Comparison of ENCODE assay signal across 25 cellular contexts in the genomic region with DNA sequence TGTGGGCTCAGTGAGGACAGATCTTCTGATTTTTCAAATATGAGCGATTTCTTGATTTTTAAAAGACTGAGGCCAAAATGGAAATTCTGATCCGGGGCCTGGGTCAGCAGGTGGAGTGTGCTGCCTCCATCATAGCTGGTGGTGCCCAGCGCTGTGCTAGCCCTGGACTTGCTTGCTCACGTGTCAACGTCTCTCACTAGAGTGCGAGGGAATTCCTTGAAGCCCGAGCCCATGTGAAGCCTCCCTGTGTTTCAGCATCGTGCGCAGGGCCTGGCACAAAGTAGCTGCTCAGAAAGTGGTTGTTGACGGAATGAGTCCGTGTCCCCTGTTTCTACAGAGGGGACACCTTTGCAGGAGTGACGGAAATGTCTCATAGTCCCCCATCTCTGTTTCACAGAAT. TPM values are rescaled to one million over a fixed set of nuclear protein-coding genes. Genes with fewer than 3 reads are reported as not detected.
DNase-seq lines count a peak whose midpoint lies in the region; ATAC-seq lines count a peak whose summit lies in the region.
"Had no signal": no experiment of that assay in that cellular context is flagged by ENCODE, and none has a peak within 500 bp of the region (broad histone marks: within the 10 kb centered on the region; RNA-seq: fewer than 3 reads in every experiment).

No MANE protein-coding gene starts in this region.

- no peaks in the 10 kb centered on the region for H3K4me1 ChIP-seq in mesendoderm (ENCODE audit: control insufficient read depth, low read depth, low read length)

- intact Hi-C loops in activated CD4-positive, alpha-beta memory T cell treated with anti-CD3 and anti-CD28 coated beads for 36 hours (cut with micrococcal nuclease) = loop anchor here (5.0 to 10.0 kb wide), 3 partner anchors 143 to 239 kb away; a partner anchor contains a TSS

- no peak overlapping the region for H3K4me3 Mint-ChIP-seq in activated CD4-positive, alpha-beta memory T cell treated with anti-CD3 and anti-CD28 coated beads for 36 hours
- no peak overlapping the region for H3K4me3 Mint-ChIP-seq in activated CD4-positive, alpha-beta memory T cell treated with anti-CD3 and anti-CD28 coated beads, Interleukin-2, amount 10 ng/mL, durations not matched to agents 7 days and 5 days
- peak overlapping the region; percentile 81 for H3K4me3 Mint-ChIP-seq in T-helper 17 cell
- H3K4me3 Mint-ChIP-seq in effector memory CD8-positive, alpha-beta T cell = peak overlapping the region; percentile 81 to 84
- H3K4me3 Mint-ChIP-seq in stimulated activated memory B cell treated with anti-CD40 and anti-IgM and Interleukin-4, amounts not matched to agents 10 μg/mL and 1 μg/mL and 100 μg/mL, for 72 hours = no peak overlapping the region
- H3K4me3 Mint-ChIP-seq: HFFc6 had no signal

- H3K27me3 Mint-ChIP-seq in activated CD4-positive, alpha-beta memory T cell treated with anti-CD3 and anti-CD28 coated beads for 36 hours = peaks cover 2% of the 10 kb centered on the region
- H3K27me3 Mint-ChIP-seq in activated CD4-positive, alpha-beta memory T cell treated with anti-CD3 and anti-CD28 coated beads, Interleukin-2, amount 10 ng/mL, durations not matched to agents 7 days and 5 days = peaks cover 3% of the 10 kb centered on the region
- H3K27me3 Mint-ChIP-seq in T-helper 17 cell = no peaks in the 10 kb centered on the region
- H3K27me3 Mint-ChIP-seq in effector memory CD8-positive, alpha-beta T cell = no peaks in the 10 kb centered on the region
- no peaks in the 10 kb centered on the region for H3K27me3 Mint-ChIP-seq in stimulated activated memory B cell treated with anti-CD40 and anti-IgM and Interleukin-4, amounts not matched to agents 10 μg/mL and 1 μg/mL and 100 μg/mL, for 72 hours

- H3K36me3 ChIP-seq in mesendoderm (ENCODE audit: control insufficient read depth, insufficient read depth, low read length) = no peaks in the 10 kb centered on the region
- H3K36me3 ChIP-seq: BLaER1 had no signal

- H3K27ac ChIP-seq in mesendoderm (ENCODE audit: low read depth, low read length) = no peak overlapping the region
- H3K27ac ChIP-seq: BLaER1, epithelial cell of prostate, HL-60 had no signal

- no peak overlapping the region for H2BK120ac ChIP-seq in mesendoderm (ENCODE audit: low read depth, low read length)

- H3K27me3 ChIP-seq in mesendoderm (ENCODE audit: insufficient read depth, low read length, poor library complexity) = no peaks in the 10 kb centered on the region
- H3K27me3 ChIP-seq: BLaER1 had no signal

- H3K27ac Mint-ChIP-seq in activated CD4-positive, alpha-beta memory T cell treated with anti-CD3 and anti-CD28 coated beads for 36 hours = peak overlapping the region; percentile 69
- H3K27ac Mint-ChIP-seq in activated CD4-positive, alpha-beta memory T cell treated with anti-CD3 and anti-CD28 coated beads, Interleukin-2, amount 10 ng/mL, durations not matched to agents 7 days and 5 days = no peak overlapping the region
- H3K27ac Mint-ChIP-seq in T-helper 17 cell = peak overlapping the region; percentile 93
- peak overlapping the region; percentile 92 to 94 for H3K27ac Mint-ChIP-seq in effector memory CD8-positive, alpha-beta T cell
- peak overlapping the region; percentile 68 for H3K27ac Mint-ChIP-seq in stimulated activated memory B cell treated with anti-CD40 and anti-IgM and Interleukin-4, amounts not matched to agents 10 μg/mL and 1 μg/mL and 100 μg/mL, for 72 hours
- H3K27ac Mint-ChIP-seq: HFFc6 had no signal

- no peaks in the 10 kb centered on the region for H3K79me2 ChIP-seq in mesendoderm (ENCODE audit: control insufficient read depth, insufficient read depth, low read length)

- no peaks in the 10 kb centered on the region for H3K9me3 ChIP-seq in T-helper 17 cell (ENCODE audit: control insufficient read depth, low read length, poor library complexity, severe bottlenecking)
- H3K9me3 ChIP-seq: BLaER1 had no signal

- POLR2A ChIA-PET in activated CD4-positive, alpha-beta memory T cell treated with anti-CD3 and anti-CD28 coated beads for 36 hours (lab: Charles Lee) = interaction anchor here (0.6 to 3.2 kb wide), 2 partner anchors 10 to 65 kb away, joined by 3 to 24 read pairs; no protein-coding TSS in a partner anchor
- POLR2A ChIA-PET in activated CD4-positive, alpha-beta memory T cell treated with anti-CD3 and anti-CD28 coated beads, Interleukin-2, amount 10 ng/mL, durations not matched to agents 7 days and 5 days (lab: Charles Lee) = interaction anchor here (4.0 kb wide), 1 partner anchor 66 kb away, joined by 59 read pairs; no protein-coding TSS in a partner anchor

- WGBS in mesendoderm (ENCODE audit: extremely low coverage, insufficient coverage, low lambda C conversion rate) = no CpG with 5 or more reads among the region's 12 CpGs

- no peak overlapping the region for H2BK15ac ChIP-seq in mesendoderm (replicated peaks; ENCODE audit: low read depth)

- no peaks in the 10 kb centered on the region for H3K79me1 ChIP-seq in mesendoderm (ENCODE audit: low read length)

- H3K4me3 ChIP-seq in mesendoderm (ENCODE audit: low read length) = no peak overlapping the region
- H3K4me3 ChIP-seq: BLaER1, lung had no signal

- peaks cover 7% of the 10 kb centered on the region for H3K36me3 Mint-ChIP-seq in activated CD4-positive, alpha-beta memory T cell treated with anti-CD3 and anti-CD28 coated beads for 36 hours
- H3K36me3 Mint-ChIP-seq in activated CD4-positive, alpha-beta memory T cell treated with anti-CD3 and anti-CD28 coated beads, Interleukin-2, amount 10 ng/mL, durations not matched to agents 7 days and 5 days (ENCODE audit: low read depth) = no peaks in the 10 kb centered on the region
- no peaks in the 10 kb centered on the region for H3K36me3 Mint-ChIP-seq in T-helper 17 cell (ENCODE audit: low read depth)
- H3K36me3 Mint-ChIP-seq in effector memory CD8-positive, alpha-beta T cell (ENCODE audit: insufficient read depth) = peaks cover 15% of the 10 kb centered on the region
- no peaks in the 10 kb centered on the region for H3K36me3 Mint-ChIP-seq in stimulated activated memory B cell treated with anti-CD40 and anti-IgM and Interleukin-4, amounts not matched to agents 10 μg/mL and 1 μg/mL and 100 μg/mL, for 72 hours

- H3K18ac ChIP-seq in mesendoderm (ENCODE audit: low read length) = no peak overlapping the region

- H4K5ac ChIP-seq in mesendoderm (ENCODE audit: low read length) = no peak overlapping the region

- CTCF ChIA-PET in activated CD4-positive, alpha-beta memory T cell treated with anti-CD3 and anti-CD28 coated beads for 36 hours (lab: Charles Lee) = interaction anchor here (0.6 to 2.3 kb wide), 4 partner anchors 28 to 140 kb away, joined by 3 to 6 read pairs (median 4); no protein-coding TSS in a partner anchor
- CTCF ChIA-PET in activated CD4-positive, alpha-beta memory T cell treated with anti-CD3 and anti-CD28 coated beads, Interleukin-2, amount 10 ng/mL, durations not matched to agents 7 days and 5 days (lab: Charles Lee) = interaction anchor here (2.0 kb wide), 1 partner anchor 65 kb away, joined by 7 read pairs; no protein-coding TSS in a partner anchor

- no peak overlapping the region for H3K23ac ChIP-seq in mesendoderm (ENCODE audit: low read length)

- no peak overlapping the region for H2AK5ac ChIP-seq in mesendoderm (ENCODE audit: low read length)

- peaks cover 67% of the 10 kb centered on the region for H3K4me1 Mint-ChIP-seq in activated CD4-positive, alpha-beta memory T cell treated with anti-CD3 and anti-CD28 coated beads for 36 hours (ENCODE audit: low read depth)
- peaks cover 63% of the 10 kb centered on the region for H3K4me1 Mint-ChIP-seq in activated CD4-positive, alpha-beta memory T cell treated with anti-CD3 and anti-CD28 coated beads, Interleukin-2, amount 10 ng/mL, durations not matched to agents 7 days and 5 days
- peaks cover 61% of the 10 kb centered on the region for H3K4me1 Mint-ChIP-seq in T-helper 17 cell
- peaks cover 65 to 77% of the 10 kb centered on the region in 2 donors for H3K4me1 Mint-ChIP-seq in effector memory CD8-positive, alpha-beta T cell (ENCODE audit: low read depth in 2 of 2)
- peaks cover 59% of the 10 kb centered on the region for H3K4me1 Mint-ChIP-seq in stimulated activated memory B cell treated with anti-CD40 and anti-IgM and Interleukin-4, amounts not matched to agents 10 μg/mL and 1 μg/mL and 100 μg/mL, for 72 hours

- H2BK5ac ChIP-seq in mesendoderm (ENCODE audit: low read length) = no peak overlapping the region

- no peak overlapping the region for H3K4me2 ChIP-seq in mesendoderm (ENCODE audit: low read length)

- DNase-seq in activated CD4-positive, alpha-beta memory T cell treated with anti-CD3 and anti-CD28 coated beads for 36 hours = no peak
- DNase-seq in activated CD4-positive, alpha-beta memory T cell treated with anti-CD3 and anti-CD28 coated beads, Interleukin-2, amount 10 ng/mL, durations not matched to agents 7 days and 5 days = no peak
- DNase-seq in T-helper 17 cell (no peak), EL (no peak), mesendoderm (no peak), iPS-NIHi7 (ENCODE audit: extremely low spot score) (no peak)
- no peak for DNase-seq in effector memory CD8-positive, alpha-beta T cell
- DNase-seq: activated CD4-positive, alpha-beta T cell treated with anti-CD3 and anti-CD28 coated beads, Interleukin-2, amount 50 U/mL, for 1 hour; activated T-cell treated with anti-CD3 and anti-CD28 coated beads, Interleukin-2, amount 50 U/mL, for 1 hour; dermis blood vessel endothelial cell; foreskin melanocyte; GDM1; HFFc6; hippocampal formation; islet precursor cell; NCI-H1417 treated with DMSO at 0.1 percent for 48 hours; NCI-H2171; NCI-H524 treated with DMSO at 0.1 percent for 48 hours; stimulated activated CD4-positive, alpha-beta T cell treated with anti-CD3 and anti-CD28 coated beads, Interleukin-4, amount 100 ng/mL, for 4 hours; substantia nigra had no signal

- H3K56ac ChIP-seq in mesendoderm (ENCODE audit: low read length) = no peak overlapping the region

- H3K9me3 Mint-ChIP-seq in activated CD4-positive, alpha-beta memory T cell treated with anti-CD3 and anti-CD28 coated beads for 36 hours = no peaks in the 10 kb centered on the region
- H3K9me3 Mint-ChIP-seq in activated CD4-positive, alpha-beta memory T cell treated with anti-CD3 and anti-CD28 coated beads, Interleukin-2, amount 10 ng/mL, durations not matched to agents 7 days and 5 days = no peaks in the 10 kb centered on the region
- H3K9me3 Mint-ChIP-seq in effector memory CD8-positive, alpha-beta T cell = no peaks in the 10 kb centered on the region
- H3K9me3 Mint-ChIP-seq in stimulated activated memory B cell treated with anti-CD40 and anti-IgM and Interleukin-4, amounts not matched to agents 10 μg/mL and 1 μg/mL and 100 μg/mL, for 72 hours = no peaks in the 10 kb centered on the region
- H3K9me3 Mint-ChIP-seq: HFFc6 had no signal

- no peak for ATAC-seq in T-helper 17 cell
- ATAC-seq in effector memory CD8-positive, alpha-beta T cell (replicated peaks) = no peak
- no peak for ATAC-seq in stimulated activated memory B cell treated with anti-CD40 and anti-IgM and Interleukin-4, amounts not matched to agents 10 μg/mL and 1 μg/mL and 100 μg/mL, for 72 hours

- no peak overlapping the region for H3K4ac ChIP-seq in mesendoderm (ENCODE audit: low read depth, low read length)

- H4K8ac ChIP-seq in mesendoderm (ENCODE audit: low read depth, low read length) = no peak overlapping the region

- no peak overlapping the region for H3K9ac ChIP-seq in mesendoderm (ENCODE audit: low read length)
- H3K9ac ChIP-seq: BLaER1 had no signal

RNA-seq across cellular contexts. Expression of a gene that starts 50.5 kb away (rescaled TPM):
- total RNA-seq in activated CD4-positive, alpha-beta memory T cell treated with anti-CD3 and anti-CD28 coated beads for 36 hours = 10 to 100 TPM; 54.4 to 57.7 TPM
- total RNA-seq in activated CD4-positive, alpha-beta memory T cell treated with anti-CD3 and anti-CD28 coated beads, Interleukin-2, amount 10 ng/mL, durations not matched to agents 7 days and 5 days = 10 to 100 TPM; 22.7 to 24.0 TPM
- 10 to 100 TPM; 17.4 to 22.0 TPM for total RNA-seq in T-helper 17 cell
- polyA plus RNA-seq in mesendoderm (2013, experiment 1 of 2) = 13.4 TPM
- 13.5 TPM for polyA plus RNA-seq in mesendoderm (2013, experiment 2 of 2)

Comparison
In these comparisons a context has a peak if more than half of its experiments do, and no peak if none do; other contexts are left out.
1. H3K4me3 Mint-ChIP-seq: peak in T-helper 17 cell (single experiment) and effector memory CD8-positive, alpha-beta T cell (2 of 2); none in activated CD4-positive, alpha-beta memory T cell treated with anti-CD3 and anti-CD28 coated beads for 36 hours (single experiment), activated CD4-positive, alpha-beta memory T cell treated with anti-CD3 and anti-CD28 coated beads, Interleukin-2, amount 10 ng/mL, durations not matched to agents 7 days and 5 days (single experiment) and stimulated activated memory B cell treated with anti-CD40 and anti-IgM and Interleukin-4, amounts not matched to agents 10 μg/mL and 1 μg/mL and 100 μg/mL, for 72 hours (single experiment).